In genomic region chr10:80658068-80658467, GRCh38 we compare ENCODE assay signal across 23 cellular contexts.
DNase-seq lines count a peak whose midpoint lies in the region; ATAC-seq, FAIRE-seq and TF ChIP-seq lines count a peak whose summit lies in the region.
"Had no signal": no experiment of that assay in that cellular context is flagged by ENCODE, and none has a peak within 500 bp of the region (broad histone marks: within the 10 kb centered on the region; RNA-seq: fewer than 3 reads in every experiment).

No MANE protein-coding gene starts in this region.

- intact Hi-C loops in IMR-90 (cut with micrococcal nuclease) (no loop called here), head of caudate nucleus (cut with DNase I) (no loop called here)

- no peak for TF ChIP-seq CTCF in IMR-90 (conservative IDR thresholded peaks at IDR 0.05; ENCODE audit: low read depth, low read length)
- TF ChIP-seq CTCF in endodermal cell (conservative IDR thresholded peaks at IDR 0.05) = no peak
- TF ChIP-seq CTCF in osteoblast (IDR thresholded peaks at IDR 0.05; ENCODE audit: extremely low read depth, low read depth, low read length) = no peak

- no peaks in the 10 kb centered on the region for H3K36me3 Mint-ChIP-seq in endodermal cell (ENCODE audit: low read depth)
- H3K36me3 Mint-ChIP-seq: CD4-positive, CD25-positive, alpha-beta regulatory T cell; CD8-positive, alpha-beta T cell had no signal

- ATAC-seq in IMR-90 (ENCODE audit: low read depth) = no peak
- ATAC-seq: A549; CD8-positive, alpha-beta T cell; HCT116 had no signal

- peak; percentile 48 for FAIRE-seq in GM12891 (lab: Jason Lieb, UNC)
- FAIRE-seq: A549, G401.6, GM19239 had no signal

- no peak overlapping the region for H4K8ac ChIP-seq in IMR-90 (ENCODE audit: low read depth in 2 of 2, low read length in 2 of 2)

- dilution Hi-C loops in IMR-90 (cut with HindIII; ENCODE audit: low sequenced_read_pairs, unreplicated experiment) = no loop called here

- in situ Hi-C loops in IMR-90 (cut with MboI; ENCODE audit: low sequenced_read_pairs) = no loop called here

- H2AK5ac ChIP-seq in IMR-90 (ENCODE audit: low read depth, low read length) = no peak overlapping the region

- no peak overlapping the region for H2BK15ac ChIP-seq in IMR-90 (ENCODE audit: low read depth, low read length)

- H3K56ac ChIP-seq in IMR-90 (ENCODE audit: extremely low read depth, insufficient read depth, low read length) = no peak overlapping the region

- no peaks in the 10 kb centered on the region for H3K4me1 ChIP-seq in IMR-90 (ENCODE audit: control insufficient read depth, insufficient read depth, low read length)
- H3K4me1 ChIP-seq in endodermal cell (ENCODE audit: control insufficient read depth, insufficient read depth, low read length) = no peaks in the 10 kb centered on the region
- H3K4me1 ChIP-seq in osteoblast (ENCODE audit: insufficient read depth, low read length) = peaks cover 4% of the 10 kb centered on the region
- H3K4me1 ChIP-seq: A549 had no signal

- TF ChIP-seq POLR2A in GM12891 (IDR thresholded peaks at IDR 0.05; ENCODE audit: low read depth, low read length) (no peak), IMR-90 (IDR thresholded peaks at IDR 0.05; ENCODE audit: low read depth, low read length) (no peak)

- H3K4me3 ChIP-seq in IMR-90 (ENCODE audit: insufficient read depth, low read depth, low read length) (no peak overlapping the region), endodermal cell (ENCODE audit: low read length) (no peak overlapping the region), osteoblast (ENCODE audit: insufficient read depth, low read length) (no peak overlapping the region)
- H3K4me3 ChIP-seq: A549, BLaER1, GM23248 had no signal

- no peak overlapping the region for H2BK120ac ChIP-seq in IMR-90 (ENCODE audit: low read depth, low read length)

- BruUV-seq in IMR-90 (replicated peaks; lab: Mats Ljungman, UMichigan) = no TSS peak

- peaks cover 4% of the 10 kb centered on the region for H3K4me1 Mint-ChIP-seq in endodermal cell

- H3K27ac ChIP-seq in IMR-90 (ENCODE audit: insufficient read depth, low read length) (no peak overlapping the region), endodermal cell (ENCODE audit: low read depth, low read length) (no peak overlapping the region), osteoblast (ENCODE audit: low read depth, low read length) (no peak overlapping the region)
- H3K27ac ChIP-seq: A549, BLaER1, C4-2B, GM23248 had no signal

- CTCF ChIA-PET in IMR-90 (lab: Yijun Ruan, JAX) = no interaction called here

- no peak overlapping the region for H3K27ac Mint-ChIP-seq in endodermal cell
- H3K27ac Mint-ChIP-seq: B cell; CD4-positive, CD25-positive, alpha-beta regulatory T cell; CD8-positive, alpha-beta T cell; H9; HFFc6 had no signal

- H3K27me3 Mint-ChIP-seq in endodermal cell (ENCODE audit: insufficient read depth) = no peaks in the 10 kb centered on the region

- H2BK5ac ChIP-seq in IMR-90 (ENCODE audit: low read depth, low read length, poor library complexity, severe bottlenecking) = peak overlapping the region; percentile 74

- H3K9me1 ChIP-seq in IMR-90 (ENCODE audit: insufficient read depth, low read length) = no peaks in the 10 kb centered on the region

- H3K9ac ChIP-seq in IMR-90 (ENCODE audit: low read depth, low read length) (no peak overlapping the region), endodermal cell (ENCODE audit: extremely low read depth, low read length, poor library complexity, severe bottlenecking) (no peak overlapping the region)
- H3K9ac ChIP-seq: BLaER1, GM23248 had no signal

- no peak for DNase-seq in GM12891 (ENCODE audit: insufficient read length, low spot score)
- no peak for DNase-seq in IMR-90
- DNase-seq in endodermal cell = peak; percentile 13
- DNase-seq in NCI-H510A treated with DMSO at 0.1 percent for 48 hours (lab: John Stamatoyannopoulos, UW) = no peak
- no peak for DNase-seq in osteoblast (ENCODE audit: insufficient read length, low spot score, missing footprints)
- no peak for DNase-seq in head of caudate nucleus
- DNase-seq: 8988T; ACHN; Caco-2; CD4-positive, CD25-positive, alpha-beta regulatory T cell; CD8-positive, alpha-beta T cell; DMS153; DND-41; GM23248; H9; HFFc6 had no signal

- no peak overlapping the region for H2AK9ac ChIP-seq in IMR-90 (replicated peaks; ENCODE audit: low read depth, low read length, poor library complexity)

- H3K9me3 Mint-ChIP-seq in endodermal cell = peaks cover 16% of the 10 kb centered on the region

- no peak for TF ChIP-seq RAD21 in IMR-90 (IDR thresholded peaks at IDR 0.05; ENCODE audit: low read length)

- no peaks in the 10 kb centered on the region for H3K27me3 ChIP-seq in IMR-90 (ENCODE audit: control insufficient read depth, insufficient read depth, low read length)
- no peaks in the 10 kb centered on the region for H3K27me3 ChIP-seq in endodermal cell (ENCODE audit: control insufficient read depth, insufficient read depth, low read length, poor library complexity, severe bottlenecking)
- H3K27me3 ChIP-seq in osteoblast (ENCODE audit: insufficient read depth, low read length) = no peaks in the 10 kb centered on the region
- H3K27me3 ChIP-seq: BLaER1 had no signal

- no peak overlapping the region for H3K14ac ChIP-seq in IMR-90 (replicated peaks; ENCODE audit: low read depth, low read length)

- POLR2A ChIA-PET in IMR-90 (lab: Charles Lee; ENCODE audit: unreplicated experiment) = no interaction called here

- no peaks in the 10 kb centered on the region; the same call in 1 of the 2 replicates for H3K9me3 ChIP-seq in IMR-90 (ENCODE audit: control insufficient read depth, insufficient read depth, low read length)
- no peaks in the 10 kb centered on the region for H3K9me3 ChIP-seq in endodermal cell (ENCODE audit: control insufficient read depth, low read length)
- peaks cover 4% of the 10 kb centered on the region for H3K9me3 ChIP-seq in osteoblast (ENCODE audit: low read depth, low read length)

- no peak overlapping the region for H2BK20ac ChIP-seq in IMR-90 (ENCODE audit: low read depth, low read length)

- no peaks in the 10 kb centered on the region for H3K79me2 ChIP-seq in osteoblast (ENCODE audit: insufficient read depth, low read length)

- H3K4me2 ChIP-seq in IMR-90 (ENCODE audit: low read depth, low read length) (no peak overlapping the region), osteoblast (ENCODE audit: insufficient read depth, low read length) (no peak overlapping the region)
- H3K4me2 ChIP-seq: A549, BLaER1 had no signal

- no peak overlapping the region for H4K91ac ChIP-seq in IMR-90 (ENCODE audit: insufficient read depth, low read depth, low read length)

- H2AFZ ChIP-seq in IMR-90 (replicated peaks; ENCODE audit: low read length, poor library complexity) = no peak overlapping the region
- H2AFZ ChIP-seq in osteoblast (ENCODE audit: low read length) = no peak overlapping the region
- H2AFZ ChIP-seq: GM23248 had no signal

- H3K36me3 ChIP-seq in IMR-90 (ENCODE audit: control insufficient read depth, insufficient read depth, low read length) (no peaks in the 10 kb centered on the region), endodermal cell (ENCODE audit: control insufficient read depth, insufficient read depth, low read length) (no peaks in the 10 kb centered on the region), osteoblast (ENCODE audit: insufficient read depth, low read length) (no peaks in the 10 kb centered on the region)
- H3K36me3 ChIP-seq: BLaER1 had no signal

- H3K4ac ChIP-seq in IMR-90 (ENCODE audit: low read depth, low read length) = no peak overlapping the region

- no peak overlapping the region for H3K18ac ChIP-seq in IMR-90 (ENCODE audit: low read depth, low read length)

- H4K20me1 ChIP-seq in IMR-90 (ENCODE audit: insufficient read depth, low read length) (no peaks in the 10 kb centered on the region), osteoblast (ENCODE audit: insufficient read depth, low read length) (no peaks in the 10 kb centered on the region)
- H4K20me1 ChIP-seq: BLaER1 had no signal

- H4K5ac ChIP-seq in IMR-90 (ENCODE audit: low read depth, low read length) = no peak overlapping the region

- no peak overlapping the region for H3K4me3 Mint-ChIP-seq in endodermal cell
- H3K4me3 Mint-ChIP-seq: B cell; CD4-positive, CD25-positive, alpha-beta regulatory T cell; CD8-positive, alpha-beta T cell; H9; HFFc6 had no signal

- H3K79me1 ChIP-seq in IMR-90 (ENCODE audit: low read depth in 1 of 2, low read length in 2 of 2) = no peaks in the 10 kb centered on the region

- 80% methylated on average over 1 of the region's 6 CpGs; no CpG with 5 or more reads in 1 of the 2 experiments for whole genome bisulfite sequencing in IMR-90 (ENCODE audit: extremely low coverage in 2 of 2, insufficient read length in 1 of 2), 2 experiments
- 58 to 88% methylated on average over 2 to 6 of the region's 6 CpGs for WGBS in endodermal cell (ENCODE audit: insufficient coverage in 1 of 2, insufficient read length in 1 of 2), 2 experiments

- no peak overlapping the region for H3K23ac ChIP-seq in IMR-90 (ENCODE audit: low read depth, low read length)

TF ChIP-seq in GM12891, 5 proteins besides CTCF, POLR2A, EP300 and RAD21:
- TF ChIP-seq TAF1 (IDR thresholded peaks at IDR 0.05; ENCODE audit: low read depth, low read length) (no peak), PAX5 (IDR thresholded peaks at IDR 0.05; ENCODE audit: insufficient read depth, low read length, severe bottlenecking) (no peak), POLR2AphosphoS5 (IDR thresholded peaks at IDR 0.05; ENCODE audit: low read depth, low read length) (no peak), POU2F2 (IDR thresholded peaks at IDR 0.05; ENCODE audit: low read depth, low read length) (no peak), SPI1 (IDR thresholded peaks at IDR 0.05; ENCODE audit: low read depth, low read length) (no peak)
TF ChIP-seq in GM12891: peak in this region for 0.

TF ChIP-seq in IMR-90, 13 proteins besides CTCF, POLR2A, EP300 and RAD21:
- no peak for TF ChIP-seq CEBPB (IDR thresholded peaks at IDR 0.05; ENCODE audit: low read depth, low read length)
- TF ChIP-seq MXI1 (IDR thresholded peaks at IDR 0.05; ENCODE audit: borderline replicate concordance, low read depth, low read length) = no peak
- no peak for TF ChIP-seq CHD1 (IDR thresholded peaks at IDR 0.05; ENCODE audit: low read depth, low read length)
- no peak for TF ChIP-seq FOS (IDR thresholded peaks at IDR 0.05; ENCODE audit: low read depth, low read length)
TF ChIP-seq in IMR-90: peak in this region for 0.
